ENCODE assay signal across 8 cellular contexts in the genomic region with DNA sequence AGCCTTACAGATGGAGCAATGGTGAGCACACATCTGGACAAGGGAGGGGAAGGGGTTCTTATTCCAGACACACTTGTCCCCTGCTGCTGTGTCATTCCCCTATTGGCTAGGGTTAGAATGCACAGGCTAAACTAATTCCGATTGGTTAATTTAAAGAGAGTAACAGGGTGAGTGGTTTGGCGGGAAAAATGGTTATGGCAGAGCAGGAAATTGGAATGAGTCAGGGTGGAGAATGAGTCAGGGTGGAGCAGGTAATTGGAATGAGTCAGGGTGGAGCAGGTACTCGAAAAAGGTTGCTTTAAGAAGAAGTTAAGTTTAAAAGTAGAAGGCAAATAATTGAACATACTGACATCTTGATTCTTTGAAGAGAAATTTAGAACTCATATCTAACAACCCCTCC.
A peak's percentile ranks its signal among the peaks of the same experiment; 100 is the strongest.
DNase-seq lines count a peak whose midpoint lies in the region; ATAC-seq and TF ChIP-seq lines count a peak whose summit lies in the region.
"Not testable (repeated sequence)": the region's sequence is repeated elsewhere in the genome, so short reads cannot be mapped to it uniquely, and the experiment has no call there.

No MANE protein-coding gene starts in this region.

- H3K4me3 Mint-ChIP-seq in T-helper 2 cell treated with Interferon-gamma antibody and Interleukin-4, amounts not matched to agents 5 μg/mL and 100 μg/mL, for 36 hours; activated CD8-positive, alpha-beta T cell treated with anti-CD3 and anti-CD28 coated beads for 36 hours; activated naive CD4-positive, alpha-beta T cell treated with anti-CD3 and anti-CD28 coated beads for 36 hours; activated naive CD8-positive, alpha-beta T cell treated with anti-CD3 and anti-CD28 coated beads, Interleukin-2, amount 50 U/mL, for 24 hours; stimulated activated memory B cell treated with anti-CD40 and anti-IgM and Interleukin-4, amounts not matched to agents 10 μg/mL and 1 μg/mL and 100 μg/mL, for 72 hours: not testable (repeated sequence)
- peak overlapping the region in 3 of 5 donors; percentile 12 to 64 (median 43) for H3K4me3 Mint-ChIP-seq in immature natural killer cell

- CTCF ChIA-PET in activated CD8-positive, alpha-beta T cell treated with anti-CD3 and anti-CD28 coated beads for 36 hours (lab: Charles Lee); activated naive CD4-positive, alpha-beta T cell treated with anti-CD3 and anti-CD28 coated beads for 36 hours (lab: Charles Lee): not testable (repeated sequence)

- TF ChIP-seq CTCF in activated CD8-positive, alpha-beta T cell treated with anti-CD3 and anti-CD28 coated beads for 36 hours (IDR thresholded peaks at IDR 0.05): not testable (repeated sequence)

- 0 out of 2 replicates have a peak overlapping the region, but pooled peaks have one; percentile 73 for H3K4me2 ChIP-seq in BLaER1

- H3K9me3 ChIP-seq in BLaER1: peaks cover 23% of the 10 kb centered on the region

- intact Hi-C loops in activated CD8-positive, alpha-beta T cell treated with anti-CD3 and anti-CD28 coated beads for 36 hours (cut with micrococcal nuclease): not testable (repeated sequence)
- intact Hi-C loops in activated naive CD4-positive, alpha-beta T cell treated with anti-CD3 and anti-CD28 coated beads for 36 hours (cut with micrococcal nuclease): loop anchor here (5.0 kb wide), 1 partner anchor 175 kb away; no protein-coding TSS in a partner anchor

- peak overlapping the region; percentile 68 for H3K27ac Mint-ChIP-seq in T-helper 2 cell treated with Interferon-gamma antibody and Interleukin-4, amounts not matched to agents 5 μg/mL and 100 μg/mL, for 36 hours
- H3K27ac Mint-ChIP-seq in activated CD8-positive, alpha-beta T cell treated with anti-CD3 and anti-CD28 coated beads for 36 hours: peak overlapping the region; percentile 64
- peak overlapping the region; percentile 16 for H3K27ac Mint-ChIP-seq in activated naive CD4-positive, alpha-beta T cell treated with anti-CD3 and anti-CD28 coated beads for 36 hours
- peak overlapping the region; percentile 69 for H3K27ac Mint-ChIP-seq in activated naive CD8-positive, alpha-beta T cell treated with anti-CD3 and anti-CD28 coated beads, Interleukin-2, amount 50 U/mL, for 24 hours
- peak overlapping the region in 2 of 6 donors; percentile 11 to 21 for H3K27ac Mint-ChIP-seq in immature natural killer cell
- peak overlapping the region; percentile 65 for H3K27ac Mint-ChIP-seq in stimulated activated memory B cell treated with anti-CD40 and anti-IgM and Interleukin-4, amounts not matched to agents 10 μg/mL and 1 μg/mL and 100 μg/mL, for 72 hours

- H3K27me3 Mint-ChIP-seq in T-helper 2 cell treated with Interferon-gamma antibody and Interleukin-4, amounts not matched to agents 5 μg/mL and 100 μg/mL, for 36 hours (ENCODE audit: low read depth); activated CD8-positive, alpha-beta T cell treated with anti-CD3 and anti-CD28 coated beads for 36 hours; activated naive CD4-positive, alpha-beta T cell treated with anti-CD3 and anti-CD28 coated beads for 36 hours (ENCODE audit: low read depth); activated naive CD8-positive, alpha-beta T cell treated with anti-CD3 and anti-CD28 coated beads, Interleukin-2, amount 50 U/mL, for 24 hours; immature natural killer cell (ENCODE audit: low read depth in 3 of 3); stimulated activated memory B cell treated with anti-CD40 and anti-IgM and Interleukin-4, amounts not matched to agents 10 μg/mL and 1 μg/mL and 100 μg/mL, for 72 hours: not testable (repeated sequence)

- not testable (repeated sequence) for H3K9ac ChIP-seq in BLaER1

- not testable (repeated sequence) for H3K4me3 ChIP-seq in BLaER1

- peak; percentile 52 for DNase-seq in HT1080 (ENCODE audit: low read depth)
- DNase-seq in T-helper 2 cell treated with Interferon-gamma antibody and Interleukin-4, amounts not matched to agents 5 μg/mL and 100 μg/mL, for 36 hours (ENCODE audit: low spot score); activated naive CD8-positive, alpha-beta T cell treated with anti-CD3 and anti-CD28 coated beads, Interleukin-2, amount 50 U/mL, for 24 hours; immature natural killer cell: not testable (repeated sequence)
- DNase-seq in activated CD8-positive, alpha-beta T cell treated with anti-CD3 and anti-CD28 coated beads for 36 hours: peak; percentile 12
- DNase-seq in activated naive CD4-positive, alpha-beta T cell treated with anti-CD3 and anti-CD28 coated beads for 36 hours: peak; percentile 30

- peaks cover 40% of the 10 kb centered on the region for H3K4me1 Mint-ChIP-seq in T-helper 2 cell treated with Interferon-gamma antibody and Interleukin-4, amounts not matched to agents 5 μg/mL and 100 μg/mL, for 36 hours (ENCODE audit: low read depth)
- peaks cover 47% of the 10 kb centered on the region for H3K4me1 Mint-ChIP-seq in activated CD8-positive, alpha-beta T cell treated with anti-CD3 and anti-CD28 coated beads for 36 hours (ENCODE audit: low read depth)
- H3K4me1 Mint-ChIP-seq in activated naive CD4-positive, alpha-beta T cell treated with anti-CD3 and anti-CD28 coated beads for 36 hours (ENCODE audit: low read depth): peaks cover 60% of the 10 kb centered on the region
- H3K4me1 Mint-ChIP-seq in activated naive CD8-positive, alpha-beta T cell treated with anti-CD3 and anti-CD28 coated beads, Interleukin-2, amount 50 U/mL, for 24 hours: peaks cover 50% of the 10 kb centered on the region
- peaks cover 59 to 60% of the 10 kb centered on the region in 2 donors for H3K4me1 Mint-ChIP-seq in immature natural killer cell
- peaks cover 57% of the 10 kb centered on the region for H3K4me1 Mint-ChIP-seq in stimulated activated memory B cell treated with anti-CD40 and anti-IgM and Interleukin-4, amounts not matched to agents 10 μg/mL and 1 μg/mL and 100 μg/mL, for 72 hours

- peaks cover 18% of the 10 kb centered on the region for H3K9me3 Mint-ChIP-seq in T-helper 2 cell treated with Interferon-gamma antibody and Interleukin-4, amounts not matched to agents 5 μg/mL and 100 μg/mL, for 36 hours
- peaks cover 16% of the 10 kb centered on the region for H3K9me3 Mint-ChIP-seq in activated CD8-positive, alpha-beta T cell treated with anti-CD3 and anti-CD28 coated beads for 36 hours
- H3K9me3 Mint-ChIP-seq in activated naive CD4-positive, alpha-beta T cell treated with anti-CD3 and anti-CD28 coated beads for 36 hours; activated naive CD8-positive, alpha-beta T cell treated with anti-CD3 and anti-CD28 coated beads, Interleukin-2, amount 50 U/mL, for 24 hours; immature natural killer cell; stimulated activated memory B cell treated with anti-CD40 and anti-IgM and Interleukin-4, amounts not matched to agents 10 μg/mL and 1 μg/mL and 100 μg/mL, for 72 hours: not testable (repeated sequence)

- H3K4me1 ChIP-seq in BLaER1: peaks cover 21% of the 10 kb centered on the region

- H3K36me3 Mint-ChIP-seq in T-helper 2 cell treated with Interferon-gamma antibody and Interleukin-4, amounts not matched to agents 5 μg/mL and 100 μg/mL, for 36 hours (ENCODE audit: low read depth): peaks cover 35% of the 10 kb centered on the region
- H3K36me3 Mint-ChIP-seq in activated CD8-positive, alpha-beta T cell treated with anti-CD3 and anti-CD28 coated beads for 36 hours (ENCODE audit: low read depth): peaks cover 25% of the 10 kb centered on the region
- not testable (repeated sequence) for H3K36me3 Mint-ChIP-seq in activated naive CD4-positive, alpha-beta T cell treated with anti-CD3 and anti-CD28 coated beads for 36 hours (ENCODE audit: low read depth); immature natural killer cell; stimulated activated memory B cell treated with anti-CD40 and anti-IgM and Interleukin-4, amounts not matched to agents 10 μg/mL and 1 μg/mL and 100 μg/mL, for 72 hours
- peaks cover 16% of the 10 kb centered on the region for H3K36me3 Mint-ChIP-seq in activated naive CD8-positive, alpha-beta T cell treated with anti-CD3 and anti-CD28 coated beads, Interleukin-2, amount 50 U/mL, for 24 hours (ENCODE audit: low read depth)

- POLR2A ChIA-PET in activated CD8-positive, alpha-beta T cell treated with anti-CD3 and anti-CD28 coated beads for 36 hours (lab: Charles Lee): not testable (repeated sequence)

- ATAC-seq in activated CD8-positive, alpha-beta T cell treated with anti-CD3 and anti-CD28 coated beads for 36 hours; activated naive CD8-positive, alpha-beta T cell treated with anti-CD3 and anti-CD28 coated beads, Interleukin-2, amount 50 U/mL, for 24 hours; stimulated activated memory B cell treated with anti-CD40 and anti-IgM and Interleukin-4, amounts not matched to agents 10 μg/mL and 1 μg/mL and 100 μg/mL, for 72 hours: not testable (repeated sequence)

- not testable (repeated sequence) for H3K27ac ChIP-seq in BLaER1

- not testable (repeated sequence) for H3K36me3 ChIP-seq in BLaER1

- peaks cover 51% of the 10 kb centered on the region; the same call in 1 of the 2 replicates for H3K27me3 ChIP-seq in BLaER1

- not testable (repeated sequence) for H4K20me1 ChIP-seq in BLaER1
